31 cellular contexts compared by ENCODE assay signal in the genomic region with DNA sequence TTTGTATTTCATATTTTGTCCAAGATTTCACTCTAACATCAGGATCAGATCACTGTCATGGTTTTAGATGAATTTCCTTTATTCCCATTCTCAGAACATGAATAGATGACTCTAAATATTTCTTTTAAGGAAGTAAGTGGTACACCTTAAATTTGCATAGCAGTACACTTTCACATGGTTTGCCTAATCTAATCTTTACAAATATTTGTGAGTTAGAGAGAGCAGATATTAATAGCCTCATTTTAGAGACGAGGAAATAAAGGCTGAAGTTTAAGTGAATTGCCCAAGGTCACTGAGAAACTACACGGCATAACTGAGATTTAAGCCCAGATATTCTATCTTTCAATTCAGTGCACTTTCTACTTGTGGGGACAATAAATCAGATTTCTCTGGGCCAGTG. TPM values are rescaled to one million over a fixed set of nuclear protein-coding genes. Genes with fewer than 3 reads are reported as not detected.
"Had no signal": no experiment of that assay in that cellular context is flagged by ENCODE, and none has a peak within 500 bp of the region (broad histone marks: within the 10 kb centered on the region; RNA-seq: fewer than 3 reads in every experiment).

No MANE protein-coding gene starts in this region.

- H3K9me3 ChIP-seq: ascending aorta, breast epithelium, colonic mucosa, esophagus muscularis mucosa, gastrocnemius medialis, heart left ventricle had no signal

- ATAC-seq: activated CD4-positive, alpha-beta T cell treated with anti-CD3 and anti-CD28 coated beads for 36 hours; activated CD8-positive, alpha-beta memory T cell treated with anti-CD3 and anti-CD28 coated beads, Interleukin-2, amount 10 ng/mL, durations not matched to agents 7 days and 5 days; activated CD8-positive, alpha-beta T cell treated with anti-CD3 and anti-CD28 coated beads, Interleukin-2, amount 10 ng/mL, durations not matched to agents 7 days and 5 days; activated naive CD4-positive, alpha-beta T cell treated with anti-CD3 and anti-CD28 coated beads, Interleukin-2, amount 50 U/mL, for 72 hours; foreskin keratinocyte; gastrocnemius medialis; heart left ventricle had no signal

- H3K4me1 Mint-ChIP-seq: brain had no signal

- H3K36me3 Mint-ChIP-seq: activated CD4-positive, alpha-beta memory T cell treated with anti-CD3 and anti-CD28 coated beads for 36 hours; activated CD8-positive, alpha-beta memory T cell treated with anti-CD3 and anti-CD28 coated beads, Interleukin-2, amount 10 ng/mL, durations not matched to agents 7 days and 5 days; activated naive CD4-positive, alpha-beta T cell treated with anti-CD3 and anti-CD28 coated beads, Interleukin-2, amount 10 ng/mL, durations not matched to agents 7 days and 5 days; activated naive CD4-positive, alpha-beta T cell treated with anti-CD3 and anti-CD28 coated beads, Interleukin-2, amount 50 U/mL, for 72 hours; activated naive CD8-positive, alpha-beta T cell treated with anti-CD3 and anti-CD28 coated beads, Interleukin-2, amount 10 ng/mL, durations not matched to agents 7 days and 5 days; brain had no signal

- H3K4me3 Mint-ChIP-seq: activated CD4-positive, alpha-beta memory T cell treated with anti-CD3 and anti-CD28 coated beads for 36 hours; activated CD4-positive, alpha-beta T cell treated with anti-CD3 and anti-CD28 coated beads for 36 hours; activated CD4-positive, alpha-beta T cell treated with anti-CD3 and anti-CD28 coated beads, Interleukin-2, amount 10 ng/mL, durations not matched to agents 24 days and 14 days; activated CD8-positive, alpha-beta memory T cell treated with anti-CD3 and anti-CD28 coated beads, Interleukin-2, amount 10 ng/mL, durations not matched to agents 7 days and 5 days; activated CD8-positive, alpha-beta T cell treated with anti-CD3 and anti-CD28 coated beads, Interleukin-2, amount 10 ng/mL, durations not matched to agents 7 days and 5 days; activated naive CD4-positive, alpha-beta T cell treated with anti-CD3 and anti-CD28 coated beads, Interleukin-2, amount 10 ng/mL, durations not matched to agents 7 days and 5 days; activated naive CD8-positive, alpha-beta T cell treated with anti-CD3 and anti-CD28 coated beads, Interleukin-2, amount 10 ng/mL, durations not matched to agents 7 days and 5 days; brain had no signal

- H3K9me3 Mint-ChIP-seq: activated CD4-positive, alpha-beta memory T cell treated with anti-CD3 and anti-CD28 coated beads for 36 hours; activated CD4-positive, alpha-beta T cell treated with anti-CD3 and anti-CD28 coated beads, Interleukin-2, amount 10 ng/mL, durations not matched to agents 24 days and 14 days; activated naive CD4-positive, alpha-beta T cell treated with anti-CD3 and anti-CD28 coated beads, Interleukin-2, amount 10 ng/mL, durations not matched to agents 7 days and 5 days; activated naive CD4-positive, alpha-beta T cell treated with anti-CD3 and anti-CD28 coated beads, Interleukin-2, amount 50 U/mL, for 72 hours; activated naive CD8-positive, alpha-beta T cell treated with anti-CD3 and anti-CD28 coated beads, Interleukin-2, amount 10 ng/mL, durations not matched to agents 7 days and 5 days; brain had no signal

- H3K27ac Mint-ChIP-seq: activated CD4-positive, alpha-beta memory T cell treated with anti-CD3 and anti-CD28 coated beads for 36 hours; activated CD4-positive, alpha-beta T cell treated with anti-CD3 and anti-CD28 coated beads for 36 hours; activated CD4-positive, alpha-beta T cell treated with anti-CD3 and anti-CD28 coated beads, Interleukin-2, amount 10 ng/mL, durations not matched to agents 24 days and 14 days; activated CD8-positive, alpha-beta memory T cell treated with anti-CD3 and anti-CD28 coated beads, Interleukin-2, amount 10 ng/mL, durations not matched to agents 7 days and 5 days; activated CD8-positive, alpha-beta T cell treated with anti-CD3 and anti-CD28 coated beads, Interleukin-2, amount 10 ng/mL, durations not matched to agents 7 days and 5 days; activated naive CD4-positive, alpha-beta T cell treated with anti-CD3 and anti-CD28 coated beads, Interleukin-2, amount 10 ng/mL, durations not matched to agents 7 days and 5 days; activated naive CD4-positive, alpha-beta T cell treated with anti-CD3 and anti-CD28 coated beads, Interleukin-2, amount 50 U/mL, for 72 hours; activated naive CD8-positive, alpha-beta T cell treated with anti-CD3 and anti-CD28 coated beads, Interleukin-2, amount 10 ng/mL, durations not matched to agents 7 days and 5 days; brain had no signal

- H3K4me3 ChIP-seq: ascending aorta, breast epithelium, cardiac muscle cell, colonic mucosa, dorsolateral prefrontal cortex, esophagus muscularis mucosa, gastrocnemius medialis, heart left ventricle had no signal

- DNase-seq: activated CD4-positive, alpha-beta memory T cell treated with anti-CD3 and anti-CD28 coated beads for 36 hours; activated CD4-positive, alpha-beta T cell treated with anti-CD3 and anti-CD28 coated beads for 36 hours; activated CD4-positive, CD25-positive, alpha-beta regulatory T cell; activated CD4-positive, CD25-positive, alpha-beta regulatory T cell treated with anti-CD3 and anti-CD28 coated beads, Interleukin-2, amount 50 U/mL, for 72 hours; activated CD8-positive, alpha-beta memory T cell treated with anti-CD3 and anti-CD28 coated beads, Interleukin-2, amount 10 ng/mL, durations not matched to agents 7 days and 5 days; activated CD8-positive, alpha-beta memory T cell treated with anti-CD3 and anti-CD28 coated beads, Interleukin-2, amount 50 U/mL, for 4 hours; activated CD8-positive, alpha-beta T cell treated with anti-CD3 and anti-CD28 coated beads, Interleukin-2, amount 10 ng/mL, durations not matched to agents 7 days and 5 days; activated gamma-delta T cell; activated naive CD4-positive, alpha-beta T cell; activated naive CD4-positive, alpha-beta T cell treated with anti-CD3 and anti-CD28 coated beads, Interleukin-2, amount 10 ng/mL, durations not matched to agents 7 days and 5 days; activated naive CD8-positive, alpha-beta T cell treated with anti-CD3 and anti-CD28 coated beads, Interleukin-2, amount 10 ng/mL, durations not matched to agents 7 days and 5 days; activated T-cell treated with anti-CD3 and anti-CD28 coated beads, Interleukin-2, amount 50 U/mL, for 1 hour; activated T-cell treated with anti-CD3 and anti-CD28 coated beads, Interleukin-2, amount 50 U/mL, for 48 hours; central memory CD4-positive, alpha-beta T cell; cerebellar nuclear complex; colonic mucosa; dorsolateral prefrontal cortex; effector memory CD4-positive, alpha-beta T cell; erythroblast; foreskin keratinocyte; gastrocnemius medialis; glutamatergic neuron; heart left ventricle; T-helper 2 cell had no signal

- H3K27me3 ChIP-seq: ascending aorta, colonic mucosa, foreskin keratinocyte had no signal

- H3K27ac ChIP-seq: ascending aorta, breast epithelium, cardiac muscle cell, colonic mucosa, dorsolateral prefrontal cortex, esophagus muscularis mucosa, foreskin keratinocyte, gastrocnemius medialis, heart left ventricle had no signal

- H3K36me3 ChIP-seq: ascending aorta, breast epithelium, cardiac muscle cell, colonic mucosa, esophagus muscularis mucosa, gastrocnemius medialis, heart left ventricle had no signal

- H3K4me1 ChIP-seq: ascending aorta, breast epithelium, colonic mucosa, esophagus muscularis mucosa, gastrocnemius medialis, heart left ventricle had no signal

RNA-seq across cellular contexts. Expression of a gene that starts 14.2 kb away (rescaled TPM):
- total RNA-seq: activated CD4-positive, alpha-beta T cell treated with anti-CD3 and anti-CD28 coated beads, Interleukin-2, amount 10 ng/mL, durations not matched to agents 24 days and 14 days had no signal
- polyA plus RNA-seq: cardiac muscle cell, foreskin keratinocyte, heart left ventricle had no signal
